Comparison of ENCODE assay signal across 8 cellular contexts in the genomic region with DNA sequence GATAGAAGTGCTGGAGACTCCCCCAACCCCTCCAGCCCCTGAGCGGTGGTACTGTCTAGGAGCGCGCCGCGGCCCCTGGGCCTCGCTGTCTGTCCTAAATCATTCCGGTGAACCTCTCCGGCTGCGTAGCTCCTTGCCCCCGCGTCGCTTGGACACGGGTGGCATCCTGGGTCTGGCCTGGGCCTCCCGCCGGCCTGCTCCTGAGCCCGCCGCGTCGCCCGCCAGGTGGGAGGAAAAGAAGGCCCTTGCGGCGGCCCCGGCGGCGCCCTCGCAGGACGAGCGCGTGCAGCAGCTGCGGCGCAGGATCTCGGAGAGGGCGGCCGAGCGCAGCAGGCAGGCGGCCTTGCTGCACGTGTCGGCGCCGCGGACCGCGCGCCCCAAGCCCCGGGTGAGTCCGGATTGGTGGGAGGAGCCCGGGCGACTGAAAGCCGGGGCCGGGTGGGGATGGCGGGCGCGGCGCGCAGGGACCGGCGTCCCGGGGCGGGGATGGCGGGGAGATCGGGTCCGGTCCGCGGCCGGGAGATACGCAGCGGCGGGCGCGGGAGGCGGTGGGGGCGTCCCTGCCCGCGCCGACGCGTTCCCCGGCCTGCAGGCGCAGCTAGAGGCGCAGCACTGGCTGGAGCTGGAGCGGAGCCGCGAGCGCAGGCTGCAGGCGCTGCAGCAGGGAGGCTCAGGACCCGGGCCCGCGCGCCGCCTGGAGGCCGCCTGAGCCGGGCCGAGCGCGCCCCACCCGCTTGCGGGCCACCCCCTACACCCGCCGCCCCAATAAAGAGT. TPM values are rescaled to one million over a fixed set of nuclear protein-coding genes. Genes with fewer than 3 reads are reported as not detected.
DNase-seq lines count a peak whose midpoint lies in the region; ATAC-seq and FAIRE-seq lines count a peak whose summit lies in the region.

No MANE protein-coding gene starts in this region.

- H3K4me1 ChIP-seq in neuron (ENCODE audit: insufficient read depth, low read length) = peaks cover 10% of the 10 kb centered on the region

- H2AFZ ChIP-seq in neuron (ENCODE audit: low read depth, low read length) = peak overlapping the region; percentile 89

- peak overlapping the region; percentile 35 for H3K27ac ChIP-seq in substantia nigra (ENCODE audit: low read depth, low read length, poor library complexity, severe bottlenecking)

- peak; percentile 71 for DNase-seq in CD1c-positive myeloid dendritic cell (ENCODE audit: extremely low spot score)
- peak; percentile 63 for DNase-seq in RPMI7951 (ENCODE audit: low read depth)
- peak in 3 of 4 experiments; percentile 31 to 58 (median 39) for DNase-seq in activated naive CD4-positive, alpha-beta T cell (lab: John Stamatoyannopoulos, UW)
- peak; percentile 86 to 88 for DNase-seq in frontal cortex (ENCODE audit: low spot score in 2 of 2)
- peak in 40 of 49 donors; percentile 18 to 87 (median 48) for DNase-seq in substantia nigra (lab: John Stamatoyannopoulos, UW)

- FAIRE-seq in frontal cortex (lab: Jason Lieb, UNC) = no peak

- peak overlapping the region; percentile 51 for H3K4me3 ChIP-seq in neuron (ENCODE audit: low read length)

- ATAC-seq in GM19397 (IDR thresholded peaks at IDR 0.05; ENCODE audit: unreplicated experiment) = peak; percentile 78
- peak; percentile 68 for ATAC-seq in HG03565 (IDR thresholded peaks at IDR 0.05; ENCODE audit: unreplicated experiment)

- H3K36me3 ChIP-seq in neuron (ENCODE audit: insufficient read depth, low read length) = no peaks in the 10 kb centered on the region

- H3K27me3 ChIP-seq in neuron (ENCODE audit: insufficient read depth, low read length) = peaks cover 10% of the 10 kb centered on the region

- H3K9me3 ChIP-seq in neuron (ENCODE audit: low read length) = no peaks in the 10 kb centered on the region

RNA-seq across cellular contexts. Expression of gene RNF4, which starts 6.5 kb away (rescaled TPM):
- total RNA-seq in RPMI7951 (2014; rRNA removed; shearing (Covaris generic)) = 42.4 and 58.2 TPM in 2 replicates
- total RNA-seq in frontal cortex = 28.1 TPM

RNA-seq across cellular contexts. Expression of gene CFAP99, which starts 43.6 kb away (rescaled TPM):
- 0.96 TPM in 1 of 2 replicates, not detected in the other for total RNA-seq in RPMI7951 (2014; rRNA removed; shearing (Covaris generic))
- not detected for total RNA-seq in frontal cortex

RNA-seq across cellular contexts. Expression of gene ZFYVE28, which starts 44.0 kb away (rescaled TPM):
- 4.2 and 8.0 TPM in 2 replicates for total RNA-seq in RPMI7951 (2014; rRNA removed; shearing (Covaris generic))
- total RNA-seq in frontal cortex = 3.7 TPM

Comparison
In these comparisons a context has a peak if more than half of its experiments do, and no peak if none do; other contexts are left out.
1. Peak in every context shown above with its lines: DNase-seq, ATAC-seq, H3K4me3 ChIP-seq and H3K27ac ChIP-seq.